8 cellular contexts compared by ENCODE assay signal in the genomic region with DNA sequence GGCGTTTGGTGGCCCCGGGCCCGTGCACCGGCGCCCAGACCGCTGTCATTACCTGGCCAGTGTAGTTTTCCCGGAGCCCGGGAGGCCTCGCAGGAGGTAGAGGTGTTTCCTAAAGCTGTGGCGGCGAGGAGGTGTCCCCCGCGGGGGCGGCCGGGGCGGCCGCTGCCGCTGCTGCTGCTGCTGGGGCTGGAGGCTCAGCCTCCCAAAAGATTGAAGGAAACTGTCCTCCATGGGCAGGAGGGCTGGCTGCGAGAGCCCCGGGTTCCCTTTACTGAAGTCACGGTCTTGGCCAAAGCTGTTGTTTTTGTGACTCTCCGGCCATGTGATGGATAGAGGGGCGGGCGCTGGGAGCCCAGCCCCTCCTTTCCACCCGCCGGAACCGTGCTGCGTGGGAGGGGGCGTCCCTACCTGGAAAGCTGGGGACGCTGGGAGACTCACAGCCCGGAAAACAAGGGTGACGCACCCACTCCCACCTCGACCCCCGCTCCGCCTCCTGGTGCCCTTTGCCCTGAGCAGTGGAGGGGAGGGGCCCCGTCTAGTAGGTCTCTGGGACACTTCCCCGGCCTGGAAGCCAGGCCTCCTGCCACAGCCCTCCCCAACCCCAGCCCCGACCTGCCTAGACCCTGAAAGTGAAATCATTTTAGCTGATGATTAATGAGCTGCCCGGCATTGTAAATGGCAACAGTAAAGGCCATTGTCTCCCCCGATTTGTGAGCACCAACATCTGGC. TPM values are rescaled to one million over a fixed set of nuclear protein-coding genes. Genes with fewer than 3 reads are reported as not detected.
DNase-seq lines count a peak whose midpoint lies in the region; FAIRE-seq and TF ChIP-seq lines count a peak whose summit lies in the region.

Gene N4BP2L1, minus strand, starts transcription at position 279 of the 729 bp plus-strand sequence. Its CDS starts 48 bp downstream, at position 231.

- H3K9me3 Mint-ChIP-seq in brain: no peaks in the 10 kb centered on the region
- no peaks in the 10 kb centered on the region for H3K9me3 Mint-ChIP-seq in immature natural killer cell

- H3K27ac ChIP-seq in smooth muscle cell (ENCODE audit: low read depth): no peak within 1 kb of the TSS

- H4K20me1 ChIP-seq in smooth muscle cell (ENCODE audit: low read depth): no peaks in the 10 kb centered on the region

- H3K4me3 ChIP-seq in GM06990 (replicated peaks; ENCODE audit: low read depth, low read length) (peak within 1 kb of the TSS; percentile 82), MG63 (peak within 1 kb of the TSS; percentile 54), smooth muscle cell (peak within 1 kb of the TSS; percentile 65)

- H3K36me3 ChIP-seq in GM06990 (ENCODE audit: control insufficient read depth, insufficient read depth, low read length): peaks cover 4% of the 10 kb centered on the region
- H3K36me3 ChIP-seq in MG63: peaks cover 2% of the 10 kb centered on the region; the same call in 1 of the 2 replicates
- H3K36me3 ChIP-seq in smooth muscle cell (ENCODE audit: low read depth): no peaks in the 10 kb centered on the region

- H3K79me2 ChIP-seq in smooth muscle cell (ENCODE audit: low read depth): no peaks in the 10 kb centered on the region

- no peak within 1 kb of the TSS for H2AFZ ChIP-seq in smooth muscle cell (ENCODE audit: low read depth)

- no peaks in the 10 kb centered on the region for H3K27me3 ChIP-seq in GM06990 (replicated peaks; ENCODE audit: control insufficient read depth, insufficient read depth, low read length)
- no peaks in the 10 kb centered on the region for H3K27me3 ChIP-seq in MG63
- peaks cover 26% of the 10 kb centered on the region for H3K27me3 ChIP-seq in smooth muscle cell (ENCODE audit: low read depth)

- no peaks in the 10 kb centered on the region for H3K27me3 Mint-ChIP-seq in brain
- peaks cover 8 to 18% (median 14%) of the 10 kb centered on the region in 3 donors for H3K27me3 Mint-ChIP-seq in immature natural killer cell (ENCODE audit: low read depth in 3 of 3)

- peaks cover 6% of the 10 kb centered on the region for H3K4me1 ChIP-seq in smooth muscle cell (ENCODE audit: low read depth)

- FAIRE-seq in H54 (lab: Jason Lieb, UNC): no peak

- H3F3A ChIP-seq in smooth muscle cell (ENCODE audit: low read depth): no peaks in the 10 kb centered on the region

- H3K9me3 ChIP-seq in MG63: no peaks in the 10 kb centered on the region
- H3K9me3 ChIP-seq in smooth muscle cell (replicated peaks; ENCODE audit: low read depth): no peaks in the 10 kb centered on the region

- H3K27ac Mint-ChIP-seq in brain (peak within 1 kb of the TSS; percentile 42 to 89 (median 81)), immature natural killer cell (peak within 1 kb of the TSS; percentile 94 to 100 (median 98))

- peak; percentile 87 for DNase-seq in GM06990 (ENCODE audit: extremely low read depth, insufficient read length)
- DNase-seq in H54 (ENCODE audit: insufficient read length, low spot score): peak; percentile 50
- peak; percentile 48 for DNase-seq in MG63
- peak; percentile 90 for DNase-seq in UCSD-AML1 (lab: John Stamatoyannopoulos, UW; ENCODE audit: unreplicated experiment)
- peak; percentile 84 to 85 (median 84) for DNase-seq in immature natural killer cell
- DNase-seq in smooth muscle cell (lab: John Stamatoyannopoulos, UW; ENCODE audit: unreplicated experiment): no peak
- no peak for DNase-seq in NCI-H446 treated with DMSO at 0.1 percent for 48 hours (lab: John Stamatoyannopoulos, UW)

- H3K9ac ChIP-seq in smooth muscle cell (ENCODE audit: low read depth): peak within 1 kb of the TSS; percentile 6

- TF ChIP-seq POLR2A in H54 (IDR thresholded peaks at IDR 0.05; ENCODE audit: low read depth, low read length): no peak

- WGBS in smooth muscle cell (ENCODE audit: low lambda C conversion rate): 4% methylated on average over 31 of the region's 40 CpGs

- H3K4me2 ChIP-seq in smooth muscle cell: peak within 1 kb of the TSS; percentile 90

- TF ChIP-seq CTCF in GM06990 (IDR thresholded peaks at IDR 0.05; ENCODE audit: insufficient read depth, low read length, poor library complexity, severe bottlenecking): no peak
- TF ChIP-seq CTCF in brain (conservative IDR thresholded peaks at IDR 0.05): no peak
- TF ChIP-seq CTCF in smooth muscle cell (IDR thresholded peaks at IDR 0.05; ENCODE audit: borderline replicate concordance, insufficient read depth, poor library complexity, severe bottlenecking): no peak

- H3K4me1 Mint-ChIP-seq in brain (peaks cover 28% of the 10 kb centered on the region), immature natural killer cell (peaks cover 46 to 54% of the 10 kb centered on the region in 2 donors)

- H3K4me3 Mint-ChIP-seq in brain (peak within 1 kb of the TSS; percentile 83 to 96 (median 88)), immature natural killer cell (peak within 1 kb of the TSS; percentile 90 to 97 (median 96))

- H3K36me3 Mint-ChIP-seq in brain (peaks cover 38% of the 10 kb centered on the region), immature natural killer cell (peaks cover 0 to 12% (median 7%) of the 10 kb centered on the region in 3 donors)

RNA-seq across cellular contexts. Expression of gene N4BP2L1, which starts in this region (rescaled TPM):
- total RNA-seq in MG63 (2014; rRNA removed; shearing (Covaris generic); ENCODE audit: low replicate concordance): 0.20 and 0.40 TPM in 2 replicates
- polyA plus RNA-seq in brain (ENCODE audit: insufficient read depth, low read depth, low replicate concordance) (12.1 TPM), immature natural killer cell (10 to 100 TPM; 48.9 to 74.6 (median 67.6) TPM), smooth muscle cell (0.64 and 1.6 TPM in 2 replicates)
- 0.99 and 1.4 TPM in 2 replicates for total RNA-seq in smooth muscle cell

Comparison
In these comparisons a context has a peak if more than half of its experiments do, and no peak if none do; other contexts are left out.
1. Peak in DNase-seq and H3K4me3 ChIP-seq in MG63; RNA of the gene not detected or under 1 TPM.
2. DNase-seq: peak in GM06990 (single experiment), H54 (single experiment), UCSD-AML1 (single experiment) and immature natural killer cell (3 of 3); none in smooth muscle cell (single experiment) and NCI-H446 treated with DMSO at 0.1 percent for 48 hours (single experiment).
3. Peak in every context shown above with its lines, with median percentiles within 50 percentile points of each other: H3K4me3 ChIP-seq.